ENCODE assay signal across 30 cellular contexts in genomic region chr6:163620101-163620500, GRCh38.
"Had no signal": no experiment of that assay in that cellular context is flagged by ENCODE, and none has a peak within 500 bp of the region (broad histone marks: within the 10 kb centered on the region; RNA-seq: fewer than 3 reads in every experiment).

No MANE protein-coding gene starts in this region.

- H3K9me3 ChIP-seq: left lung, pancreas, prostate gland, testis, thyroid gland, transverse colon, upper lobe of left lung, vagina had no signal

- H3K36me3 ChIP-seq: left lung, pancreas, prostate gland, thyroid gland, transverse colon, upper lobe of left lung, vagina had no signal

- H3K27ac ChIP-seq: left lung, pancreas, prostate gland, skin epidermis, testis, thyroid gland, transverse colon, upper lobe of left lung, vagina had no signal

- H3K36me3 Mint-ChIP-seq: mesothelial cell of epicardium; natural killer cell; stimulated activated memory B cell treated with anti-CD40 and anti-IgM and Interleukin-4, amounts not matched to agents 10 μg/mL and 1 μg/mL and 100 μg/mL, for 72 hours had no signal

- H3K9me3 Mint-ChIP-seq: natural killer cell; stimulated activated naive CD8-positive, alpha-beta T cell treated with anti-CD3 and anti-CD28 coated beads, Interleukin-15, amount 100 ng/mL, for 72 hours had no signal

- H3K4me3 Mint-ChIP-seq: mesothelial cell of epicardium; natural killer cell; stimulated activated memory B cell treated with anti-CD40 and anti-IgM and Interleukin-4, amounts not matched to agents 10 μg/mL and 1 μg/mL and 100 μg/mL, for 72 hours; stimulated activated naive CD8-positive, alpha-beta T cell treated with anti-CD3 and anti-CD28 coated beads, Interleukin-15, amount 100 ng/mL, for 72 hours had no signal

- H3K4me1 ChIP-seq: left lung, pancreas, prostate gland, testis, thyroid gland, transverse colon, upper lobe of left lung, vagina had no signal

- H3K27ac Mint-ChIP-seq: mesothelial cell of epicardium; naive B cell; natural killer cell; stimulated activated memory B cell treated with anti-CD40 and anti-IgM and Interleukin-4, amounts not matched to agents 10 μg/mL and 1 μg/mL and 100 μg/mL, for 72 hours; stimulated activated naive CD8-positive, alpha-beta T cell treated with anti-CD3 and anti-CD28 coated beads, Interleukin-15, amount 100 ng/mL, for 72 hours had no signal

- H3K4me3 ChIP-seq: left lung, lung, pancreas, prostate gland, skin epidermis, testis, thyroid gland, transverse colon, upper lobe of left lung, vagina had no signal

- DNase-seq: hippocampal formation; kidney glomerular epithelial cell; left cardiac atrium; left lung; mesendoderm; naive B cell; natural killer cell; pancreas; posterior cingulate gyrus; retina; right cardiac atrium; stimulated activated CD4-positive, alpha-beta T cell treated with anti-CD3 and anti-CD28 coated beads, Interleukin-12 subunit alpha, Interleukin-12 subunit beta, amount 100 ng/mL, for 4 hours; stimulated activated CD4-positive, alpha-beta T cell treated with anti-CD3 and anti-CD28 coated beads, Interleukin-15, amount 100 ng/mL, for 24 hours; stimulated activated CD4-positive, alpha-beta T cell treated with anti-CD3 and anti-CD28 coated beads, Interleukin-2, amount 100 ng/mL, for 24 hours; stimulated activated CD4-positive, alpha-beta T cell treated with anti-CD3 and anti-CD28 coated beads, Interleukin-4, amount 100 ng/mL, for 24 hours; stimulated activated CD8-positive, alpha-beta memory T cell treated with anti-CD3 and anti-CD28 coated beads, Interleukin-4, amount 100 ng/mL, for 48 hours; stimulated activated naive CD4-positive, alpha-beta T cell treated with Interleukin-2 at 50 U/mL for 16 hours; stimulated activated naive CD8-positive, alpha-beta T cell treated with anti-CD3 and anti-CD28 coated beads, Interleukin-15, amount 100 ng/mL, for 72 hours; substantia nigra; testis; thyroid gland; transverse colon; upper lobe of left lung had no signal

- ATAC-seq: left cardiac atrium; left lung; natural killer cell; pancreas; right cardiac atrium; sciatic nerve; stimulated activated memory B cell treated with anti-CD40 and anti-IgM and Interleukin-4, amounts not matched to agents 10 μg/mL and 1 μg/mL and 100 μg/mL, for 72 hours; stimulated activated naive CD8-positive, alpha-beta T cell treated with anti-CD3 and anti-CD28 coated beads, Interleukin-15, amount 100 ng/mL, for 72 hours had no signal

- H3K4me1 Mint-ChIP-seq: mesothelial cell of epicardium; naive B cell; stimulated activated naive CD8-positive, alpha-beta T cell treated with anti-CD3 and anti-CD28 coated beads, Interleukin-15, amount 100 ng/mL, for 72 hours had no signal

- H3K27me3 Mint-ChIP-seq: stimulated activated memory B cell treated with anti-CD40 and anti-IgM and Interleukin-4, amounts not matched to agents 10 μg/mL and 1 μg/mL and 100 μg/mL, for 72 hours had no signal

- H3K27me3 ChIP-seq: left lung, pancreas, testis, thyroid gland, transverse colon, upper lobe of left lung, vagina had no signal
